Comparison of ENCODE assay signal across 8 cellular contexts in genomic region chr15:32356909-32357308, GRCh38. TPM values are rescaled to one million over a fixed set of nuclear protein-coding genes. Genes with fewer than 3 reads are reported as not detected.
"Had no signal": no experiment of that assay in that cellular context is flagged by ENCODE, and none has a peak within 500 bp of the region (broad histone marks: within the 10 kb centered on the region; RNA-seq: fewer than 3 reads in every experiment).

No MANE protein-coding gene starts in this region.

RNA-seq across cellular contexts. Expression of gene GOLGA8K, which starts 46.2 kb away (rescaled TPM):
- total RNA-seq: hepatocyte, kidney epithelial cell, left colon, lung microvascular endothelial cell, myocyte had no signal
- polyA plus RNA-seq: hepatocyte, immature natural killer cell, keratinocyte, liver had no signal
